ENCODE assay signal across 2 cellular contexts in the genomic region with DNA sequence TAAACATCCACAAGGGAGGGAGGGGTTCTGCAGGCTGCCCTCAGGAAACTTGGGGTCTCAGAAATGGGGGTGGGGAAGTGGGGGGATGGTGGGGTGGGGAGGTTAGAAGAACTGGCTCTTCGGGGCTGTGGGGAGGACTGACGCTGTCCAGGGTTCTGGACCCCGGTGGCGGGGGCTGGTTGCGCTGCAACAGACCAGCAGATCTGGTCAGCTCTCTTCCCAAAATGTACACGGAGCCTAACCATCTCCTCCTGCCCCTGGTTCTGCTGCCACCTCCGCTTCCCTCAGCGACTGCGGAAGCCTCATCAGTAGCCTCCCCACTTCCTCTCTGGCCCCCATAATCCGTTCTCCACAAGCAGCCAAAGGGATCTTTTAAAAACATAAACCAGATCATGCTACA.
TF ChIP-seq lines count a peak whose summit lies in the region.

No MANE protein-coding gene starts in this region.

TF ChIP-seq in HEK293T, 16 proteins besides CTCF, POLR2A, EP300 and RAD21:
- TF ChIP-seq LEF1 (IDR thresholded peaks at IDR 0.05; ENCODE audit: borderline replicate concordance): no peak
- no peak for TF ChIP-seq SUZ12 (IDR thresholded peaks at IDR 0.05)
- no peak for TF ChIP-seq ARNT (IDR thresholded peaks at IDR 0.05)

TF ChIP-seq in K562, 482 proteins besides CTCF, POLR2A, EP300 and RAD21:
- TF ChIP-seq, protein P1, sequence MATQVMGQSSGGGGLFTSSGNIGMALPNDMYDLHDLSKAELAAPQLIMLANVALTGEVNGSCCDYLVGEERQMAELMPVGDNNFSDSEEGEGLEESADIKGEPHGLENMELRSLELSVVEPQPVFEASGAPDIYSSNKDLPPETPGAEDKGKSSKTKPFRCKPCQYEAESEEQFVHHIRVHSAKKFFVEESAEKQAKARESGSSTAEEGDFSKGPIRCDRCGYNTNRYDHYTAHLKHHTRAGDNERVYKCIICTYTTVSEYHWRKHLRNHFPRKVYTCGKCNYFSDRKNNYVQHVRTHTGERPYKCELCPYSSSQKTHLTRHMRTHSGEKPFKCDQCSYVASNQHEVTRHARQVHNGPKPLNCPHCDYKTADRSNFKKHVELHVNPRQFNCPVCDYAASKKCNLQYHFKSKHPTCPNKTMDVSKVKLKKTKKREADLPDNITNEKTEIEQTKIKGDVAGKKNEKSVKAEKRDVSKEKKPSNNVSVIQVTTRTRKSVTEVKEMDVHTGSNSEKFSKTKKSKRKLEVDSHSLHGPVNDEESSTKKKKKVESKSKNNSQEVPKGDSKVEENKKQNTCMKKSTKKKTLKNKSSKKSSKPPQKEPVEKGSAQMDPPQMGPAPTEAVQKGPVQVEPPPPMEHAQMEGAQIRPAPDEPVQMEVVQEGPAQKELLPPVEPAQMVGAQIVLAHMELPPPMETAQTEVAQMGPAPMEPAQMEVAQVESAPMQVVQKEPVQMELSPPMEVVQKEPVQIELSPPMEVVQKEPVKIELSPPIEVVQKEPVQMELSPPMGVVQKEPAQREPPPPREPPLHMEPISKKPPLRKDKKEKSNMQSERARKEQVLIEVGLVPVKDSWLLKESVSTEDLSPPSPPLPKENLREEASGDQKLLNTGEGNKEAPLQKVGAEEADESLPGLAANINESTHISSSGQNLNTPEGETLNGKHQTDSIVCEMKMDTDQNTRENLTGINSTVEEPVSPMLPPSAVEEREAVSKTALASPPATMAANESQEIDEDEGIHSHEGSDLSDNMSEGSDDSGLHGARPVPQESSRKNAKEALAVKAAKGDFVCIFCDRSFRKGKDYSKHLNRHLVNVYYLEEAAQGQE (CRISPR knock-in tag; IDR thresholded peaks at IDR 0.05; ENCODE audit: low read depth): peak; percentile 89
- TF ChIP-seq MAZ (CRISPR knock-in tag; conservative IDR thresholded peaks at IDR 0.05 in 1 of 2, IDR thresholded peaks at IDR 0.05 in 1 of 2) (peak in 1 of 2 experiments; percentile 64; a peak in 2 of 4 replicates), EHMT2 (IDR thresholded peaks at IDR 0.05) (peak; percentile 71; the same call in 1 of the 2 replicates), RNF2 (IDR thresholded peaks at IDR 0.05) (no peak), HDAC2 (IDR thresholded peaks at IDR 0.05) (no peak), PRMT5 (CRISPR knock-in tag; IDR thresholded peaks at IDR 0.05) (peak; percentile 29; the same call in 1 of the 2 replicates), MIER1 (IDR thresholded peaks at IDR 0.05; ENCODE audit: low read depth) (peak; percentile 77; the same call in 1 of the 2 replicates)
